ENCODE assay signal across 2 cellular contexts in genomic region chr1:88984553-88984945, GRCh38.
TF ChIP-seq lines count a peak whose summit lies in the region.

No MANE protein-coding gene starts in this region.

TF ChIP-seq in A549, 52 proteins besides CTCF, POLR2A, EP300 and RAD21:
- TF ChIP-seq MAFK (IDR thresholded peaks at IDR 0.05; ENCODE audit: partially characterized antibody) (no peak), POLR2AphosphoS2 (conservative IDR thresholded peaks at IDR 0.05; ENCODE audit: low read length) (no peak), RFX5 (IDR thresholded peaks at IDR 0.05) (no peak), HEYL (CRISPR knock-in tag; IDR thresholded peaks at IDR 0.05) (no peak), HDAC2 (IDR thresholded peaks at IDR 0.05) (no peak), JUN (IDR thresholded peaks at IDR 0.05) (no peak), ZNF302 (CRISPR knock-in tag; IDR thresholded peaks at IDR 0.05) (no peak), KDM1A (IDR thresholded peaks at IDR 0.05; ENCODE audit: low read depth) (no peak), ELK1 (IDR thresholded peaks at IDR 0.05; ENCODE audit: low read depth, low read length) (no peak), HOXA7 (CRISPR knock-in tag; IDR thresholded peaks at IDR 0.05) (no peak), FOSB (CRISPR knock-in tag; IDR thresholded peaks at IDR 0.05) (no peak), BCL3 (IDR thresholded peaks at IDR 0.05) (no peak), HES2 (IDR thresholded peaks at IDR 0.05) (no peak), MYC (IDR thresholded peaks at IDR 0.05; ENCODE audit: borderline replicate concordance, low read length) (no peak), ATOH8 (CRISPR knock-in tag; IDR thresholded peaks at IDR 0.05; ENCODE audit: low read depth) (no peak), ZSCAN20 (CRISPR knock-in tag; IDR thresholded peaks at IDR 0.05) (no peak), CBX8 (IDR thresholded peaks at IDR 0.05) (no peak), GATA3 (IDR thresholded peaks at IDR 0.05; ENCODE audit: borderline replicate concordance) (no peak), ZFP36 (IDR thresholded peaks at IDR 0.05; ENCODE audit: borderline replicate concordance, partially characterized antibody) (no peak)

TF ChIP-seq in GM12878, 131 proteins besides CTCF, POLR2A, EP300 and RAD21:
- peak; percentile 47; the same call in 1 of the 2 replicates for TF ChIP-seq PKNOX1 (IDR thresholded peaks at IDR 0.05)
- TF ChIP-seq SMC3 (IDR thresholded peaks at IDR 0.05; ENCODE audit: borderline replicate concordance, low read length), result no peak
